ENCODE assay signal across 13 cellular contexts in genomic region chr11:96097844-96098421, GRCh38.
DNase-seq lines count a peak whose midpoint lies in the region; ATAC-seq, FAIRE-seq and TF ChIP-seq lines count a peak whose summit lies in the region.
"Had no signal": no experiment of that assay in that cellular context is flagged by ENCODE, and none has a peak within 500 bp of the region (broad histone marks: within the 10 kb centered on the region; RNA-seq: fewer than 3 reads in every experiment).

No MANE protein-coding gene starts in this region.

- TF ChIP-seq CTCF in body of pancreas (IDR thresholded peaks at IDR 0.05) (no peak), smooth muscle cell (IDR thresholded peaks at IDR 0.05; ENCODE audit: borderline replicate concordance, insufficient read depth, poor library complexity, severe bottlenecking) (no peak), GM20000 (IDR thresholded peaks at IDR 0.05; ENCODE audit: extremely low read depth, missing control alignments) (no peak)

- H3K27ac Mint-ChIP-seq in activated CD4-positive, alpha-beta memory T cell treated with anti-CD3 and anti-CD28 coated beads for 36 hours, result no peak overlapping the region

- no peak for ATAC-seq in body of pancreas
- no peak for ATAC-seq in HG03457 (IDR thresholded peaks at IDR 0.05; ENCODE audit: unreplicated experiment)

- peaks cover 46% of the 10 kb centered on the region for H3K4me1 Mint-ChIP-seq in activated CD4-positive, alpha-beta memory T cell treated with anti-CD3 and anti-CD28 coated beads for 36 hours (ENCODE audit: low read depth)

- H2AFZ ChIP-seq in smooth muscle cell (ENCODE audit: low read depth), result no peak overlapping the region

- no peaks in the 10 kb centered on the region for H3K27me3 ChIP-seq in body of pancreas
- H3K27me3 ChIP-seq in smooth muscle cell (ENCODE audit: low read depth), result no peaks in the 10 kb centered on the region

- no peak overlapping the region for H3K4me3 Mint-ChIP-seq in activated CD4-positive, alpha-beta memory T cell treated with anti-CD3 and anti-CD28 coated beads for 36 hours

- POLR2A ChIA-PET in activated CD4-positive, alpha-beta memory T cell treated with anti-CD3 and anti-CD28 coated beads for 36 hours (lab: Charles Lee), result no interaction called here

- H4K20me1 ChIP-seq in smooth muscle cell (ENCODE audit: low read depth), result no peaks in the 10 kb centered on the region

- H3K4me3 ChIP-seq in body of pancreas, result no peak overlapping the region
- no peak overlapping the region for H3K4me3 ChIP-seq in smooth muscle cell

- H3F3A ChIP-seq in smooth muscle cell (ENCODE audit: low read depth), result peaks cover 19% of the 10 kb centered on the region

- intact Hi-C loops in body of pancreas (cut with DNase I), result no loop called here
- intact Hi-C loops in activated CD4-positive, alpha-beta memory T cell treated with anti-CD3 and anti-CD28 coated beads for 36 hours (cut with micrococcal nuclease), result no loop called here

- H3K36me3 ChIP-seq in body of pancreas (replicated peaks in 1 of 2; ENCODE audit: insufficient read depth in 1 of 2, low read depth in 2 of 2), result no peaks in the 10 kb centered on the region
- no peaks in the 10 kb centered on the region for H3K36me3 ChIP-seq in smooth muscle cell (ENCODE audit: low read depth)

- DNase-seq in H54 (ENCODE audit: insufficient read length, low spot score) (no peak), body of pancreas (no peak), iris pigment epithelial cell (ENCODE audit: low read depth) (peak; percentile 45), smooth muscle cell (lab: John Stamatoyannopoulos, UW; ENCODE audit: unreplicated experiment) (no peak), GM20000 (ENCODE audit: low spot score) (no peak), NK-92 (lab: John Stamatoyannopoulos, UW; ENCODE audit: unreplicated experiment) (no peak)
- DNase-seq in activated CD4-positive, alpha-beta memory T cell treated with anti-CD3 and anti-CD28 coated beads for 36 hours, result no peak
- DNase-seq: activated T-cell treated with anti-CD3 and anti-CD28 coated beads for 4 hours, cortex of kidney, MV-4-11, NCI-H748 treated with DMSO at 0.1 percent for 48 hours, T-helper 9 cell had no signal

- H3K9me3 ChIP-seq in body of pancreas (no peaks in the 10 kb centered on the region), smooth muscle cell (replicated peaks; ENCODE audit: low read depth) (no peaks in the 10 kb centered on the region)

- peaks cover 9% of the 10 kb centered on the region for H3K36me3 Mint-ChIP-seq in activated CD4-positive, alpha-beta memory T cell treated with anti-CD3 and anti-CD28 coated beads for 36 hours

- TF ChIP-seq POLR2A in H54 (IDR thresholded peaks at IDR 0.05; ENCODE audit: low read depth, low read length) (no peak), body of pancreas (IDR thresholded peaks at IDR 0.05) (no peak)

- H3K27ac ChIP-seq in body of pancreas (peak overlapping the region; percentile 62 to 78 (median 76)), smooth muscle cell (ENCODE audit: low read depth) (peak overlapping the region; percentile 88)

- FAIRE-seq in H54 (lab: Jason Lieb, UNC), result peak; percentile 75

- peak overlapping the region; percentile 72 for H3K4me2 ChIP-seq in smooth muscle cell

- WGBS in body of pancreas, 2 donors, result 65 to 68% methylated on average over 4 of the region's 4 CpGs
- WGBS in smooth muscle cell (ENCODE audit: low lambda C conversion rate), result 81% methylated on average over 4 of the region's 4 CpGs

- peaks cover 59% of the 10 kb centered on the region for H3K79me2 ChIP-seq in smooth muscle cell (ENCODE audit: low read depth)

- no peaks in the 10 kb centered on the region for H3K9me3 Mint-ChIP-seq in activated CD4-positive, alpha-beta memory T cell treated with anti-CD3 and anti-CD28 coated beads for 36 hours

- H3K27me3 Mint-ChIP-seq in activated CD4-positive, alpha-beta memory T cell treated with anti-CD3 and anti-CD28 coated beads for 36 hours, result no peaks in the 10 kb centered on the region

- H3K9ac ChIP-seq in smooth muscle cell (ENCODE audit: low read depth), result peak overlapping the region; percentile 38

- CTCF ChIA-PET in activated CD4-positive, alpha-beta memory T cell treated with anti-CD3 and anti-CD28 coated beads for 36 hours (lab: Charles Lee), result no interaction called here

- H3K4me1 ChIP-seq in body of pancreas (peaks cover 45% of the 10 kb centered on the region), smooth muscle cell (ENCODE audit: low read depth) (peaks cover 21% of the 10 kb centered on the region)
